In genomic region chr15:62571072-62571471, GRCh38 we compare ENCODE assay signal across 14 cellular contexts.
A peak's percentile ranks its signal among the peaks of the same experiment; 100 is the strongest.
DNase-seq lines count a peak whose midpoint lies in the region; ATAC-seq and TF ChIP-seq lines count a peak whose summit lies in the region.
"Had no signal": no experiment of that assay in that cellular context is flagged by ENCODE, and none has a peak within 500 bp of the region (broad histone marks: within the 10 kb centered on the region; RNA-seq: fewer than 3 reads in every experiment).

No MANE protein-coding gene starts in this region.

- DNase-seq in right cardiac atrium (no peak), cardiac septum (ENCODE audit: low spot score) (no peak), adipocyte (ENCODE audit: low read depth) (no peak), mesenchymal stem cell (no peak), tibial artery (no peak), HT-29 (ENCODE audit: low spot score) (no peak), NCI-H187 treated with DMSO at 0.1 percent for 48 hours (lab: John Stamatoyannopoulos, UW) (no peak)
- DNase-seq: ACHN; CD4-positive, alpha-beta T cell; DMS79; HCEC 1CT; HFFc6 had no signal

- H3K27me3 ChIP-seq in right cardiac atrium (ENCODE audit: control insufficient read depth, insufficient read depth) (no peaks in the 10 kb centered on the region), adipocyte (replicated peaks; ENCODE audit: control insufficient read depth, insufficient read depth, low read length) (no peaks in the 10 kb centered on the region), mesenchymal stem cell (ENCODE audit: control insufficient read depth in 1 of 2, insufficient read depth in 1 of 2, low read length in 2 of 2) (no peaks in the 10 kb centered on the region), tibial artery (no peaks in the 10 kb centered on the region)
- H3K27me3 ChIP-seq: BLaER1 treated with 17β-estradiol and CSF1 and Interleukin-3, amounts not matched to agents 10 nM and 100 nM had no signal

- no peak overlapping the region for H2AFZ ChIP-seq in mesenchymal stem cell (ENCODE audit: low read depth, low read length)

- H3K14ac ChIP-seq in mesenchymal stem cell (ENCODE audit: low read length in 2 of 2): no peak overlapping the region

- H3K4me1 ChIP-seq in right cardiac atrium (ENCODE audit: control insufficient read depth, insufficient read depth, low read length) (peaks cover 10% of the 10 kb centered on the region), adipocyte (ENCODE audit: control insufficient read depth, insufficient read depth, low read length) (peaks cover 38% of the 10 kb centered on the region), mesenchymal stem cell (ENCODE audit: control insufficient read depth, insufficient read depth, low read depth, low read length) (peaks cover 17% of the 10 kb centered on the region), tibial artery (peaks cover 0 to 43% (median 16%) of the 10 kb centered on the region in 4 donors)

- no peak overlapping the region for H3K18ac ChIP-seq in mesenchymal stem cell (ENCODE audit: low read depth in 1 of 2, low read length in 2 of 2)

- no peak overlapping the region for H3K4me2 ChIP-seq in mesenchymal stem cell (ENCODE audit: low read length, poor library complexity, severe bottlenecking)
- H3K4me2 ChIP-seq: BLaER1 treated with 17β-estradiol and CSF1 and Interleukin-3, amounts not matched to agents 10 nM and 100 nM had no signal

- no peak overlapping the region for H2BK120ac ChIP-seq in mesenchymal stem cell (ENCODE audit: low read depth, low read length)

- H3K27ac ChIP-seq in right cardiac atrium (ENCODE audit: low read length) (peak overlapping the region; percentile 66), mesenchymal stem cell (ENCODE audit: low read length, poor library complexity, severe bottlenecking) (no peak overlapping the region), tibial artery (peak overlapping the region; percentile 54 to 68)
- H3K27ac ChIP-seq: BLaER1 treated with 17β-estradiol and CSF1 and Interleukin-3, amounts not matched to agents 10 nM and 100 nM had no signal

- H2BK15ac ChIP-seq in mesenchymal stem cell (ENCODE audit: low read depth, poor library complexity, severe bottlenecking): no peak overlapping the region

- no peak overlapping the region for H3K4ac ChIP-seq in mesenchymal stem cell (ENCODE audit: low read depth in 1 of 2, low read length in 2 of 2)

- H4K91ac ChIP-seq in mesenchymal stem cell (ENCODE audit: low read length): no peak overlapping the region

- ATAC-seq in right cardiac atrium (no peak), GM19467 (IDR thresholded peaks at IDR 0.05; ENCODE audit: unreplicated experiment) (no peak)

- no peak for TF ChIP-seq CTCF in tibial artery (IDR thresholded peaks at IDR 0.05)

- H3K9me3 ChIP-seq in right cardiac atrium (ENCODE audit: control insufficient read depth, low read length) (no peaks in the 10 kb centered on the region), adipocyte (ENCODE audit: control insufficient read depth, low read length) (no peaks in the 10 kb centered on the region), mesenchymal stem cell (ENCODE audit: control insufficient read depth, low read length) (no peaks in the 10 kb centered on the region), tibial artery (no peaks in the 10 kb centered on the region)
- H3K9me3 ChIP-seq: BLaER1 treated with 17β-estradiol and CSF1 and Interleukin-3, amounts not matched to agents 10 nM and 100 nM had no signal

- H2BK5ac ChIP-seq in mesenchymal stem cell (ENCODE audit: low read depth, low read length, poor library complexity, severe bottlenecking): no peak overlapping the region

- no peak overlapping the region for H2BK12ac ChIP-seq in mesenchymal stem cell (ENCODE audit: low read length in 2 of 2)

- peak overlapping the region; percentile 7 for H2AK5ac ChIP-seq in mesenchymal stem cell (ENCODE audit: low read length, severe bottlenecking)

- peaks cover 3% of the 10 kb centered on the region for H3K36me3 ChIP-seq in adipocyte (ENCODE audit: control insufficient read depth, insufficient read depth, low read length, severe bottlenecking)
- peaks cover 0 to 6% of the 10 kb centered on the region in 2 experiments for H3K36me3 ChIP-seq in mesenchymal stem cell (ENCODE audit: control insufficient read depth in 1 of 2, insufficient read depth in 2 of 2, low read depth in 1 of 2, low read length in 2 of 2)
- H3K36me3 ChIP-seq in tibial artery: no peaks in the 10 kb centered on the region
- H3K36me3 ChIP-seq: BLaER1 treated with 17β-estradiol and CSF1 and Interleukin-3, amounts not matched to agents 10 nM and 100 nM had no signal

- 80% methylated on average over 7 of the region's 7 CpGs for WGBS in right cardiac atrium
- WGBS in mesenchymal stem cell: 95% methylated on average over 5 of the region's 7 CpGs

- H3K4me3 ChIP-seq in right cardiac atrium (ENCODE audit: low read length) (no peak overlapping the region), adipocyte (ENCODE audit: low read length) (peak overlapping the region; percentile 52), mesenchymal stem cell (ENCODE audit: insufficient read depth in 1 of 2, low read depth in 1 of 2, low read length in 2 of 2) (no peak overlapping the region), tibial artery (no peak overlapping the region)
- H3K4me3 ChIP-seq: BLaER1 treated with 17β-estradiol and CSF1 and Interleukin-3, amounts not matched to agents 10 nM and 100 nM had no signal

- no peak overlapping the region for H4K8ac ChIP-seq in mesenchymal stem cell (ENCODE audit: low read length)

- H3K9ac ChIP-seq in adipocyte (ENCODE audit: low read length) (peak overlapping the region; percentile 62), mesenchymal stem cell (ENCODE audit: low read length) (no peak overlapping the region)
- H3K9ac ChIP-seq: BLaER1 treated with 17β-estradiol and CSF1 and Interleukin-3, amounts not matched to agents 10 nM and 100 nM had no signal

- peaks cover 17% of the 10 kb centered on the region for H3K79me1 ChIP-seq in mesenchymal stem cell (replicated peaks; ENCODE audit: low read length, poor library complexity, severe bottlenecking)

- intact Hi-C loops in right cardiac atrium (cut with DNase I) (no loop called here), cardiac septum (cut with DNase I) (no loop called here), tibial artery (cut with DNase I; ENCODE audit: low total_unique reads) (no loop called here)

- no peak overlapping the region for H3K23ac ChIP-seq in mesenchymal stem cell (ENCODE audit: low read length in 2 of 2)
